ENCODE assay signal across 9 cellular contexts in genomic region chr6:13733178-13733851, GRCh38. TPM values are rescaled to one million over a fixed set of nuclear protein-coding genes. Genes with fewer than 3 reads are reported as not detected.
DNase-seq lines count a peak whose midpoint lies in the region; ATAC-seq and TF ChIP-seq lines count a peak whose summit lies in the region.
"Had no signal": no experiment of that assay in that cellular context is flagged by ENCODE, and none has a peak within 500 bp of the region (broad histone marks: within the 10 kb centered on the region; RNA-seq: fewer than 3 reads in every experiment).

No MANE protein-coding gene starts in this region.

- ATAC-seq in HG02798 (IDR thresholded peaks at IDR 0.05; ENCODE audit: poor library complexity, unreplicated experiment) (no peak), GM18868 (IDR thresholded peaks at IDR 0.05; ENCODE audit: unreplicated experiment) (no peak)

- H2AFZ ChIP-seq in hepatocyte = no peak overlapping the region

- H3K4me2 ChIP-seq in hepatocyte = peak overlapping the region; percentile 66

- H4K20me1 ChIP-seq in hepatocyte (ENCODE audit: insufficient read depth, poor library complexity, severe bottlenecking) = no peaks in the 10 kb centered on the region

- H3K27ac ChIP-seq in HEK293 (ENCODE audit: extremely low read depth, low read depth, low read length) = no peak overlapping the region
- peak overlapping the region; percentile 58 for H3K27ac ChIP-seq in VCaP
- H3K27ac ChIP-seq in hepatocyte = peak overlapping the region; percentile 7
- H3K27ac ChIP-seq in stomach smooth muscle (ENCODE audit: low read length) = no peak overlapping the region

- H3K4me1 ChIP-seq in HEK293 (ENCODE audit: control insufficient read depth, insufficient read depth, low read length) = 0 out of 2 replicates have a peak, but pooled peaks cover 3% of the 10 kb centered on the region
- no peaks in the 10 kb centered on the region for H3K4me1 ChIP-seq in hepatocyte (ENCODE audit: insufficient read depth)
- H3K4me1 ChIP-seq in stomach smooth muscle (ENCODE audit: control insufficient read depth, insufficient read depth, low read length) = peaks cover 11% of the 10 kb centered on the region
- H3K4me1 ChIP-seq: HAP-1 had no signal

- peak overlapping the region; percentile 29 to 61 for H3K9ac ChIP-seq in stomach smooth muscle (ENCODE audit: low read length in 2 of 2)

- no peaks in the 10 kb centered on the region for H3K27me3 ChIP-seq in hepatocyte
- no peaks in the 10 kb centered on the region for H3K27me3 ChIP-seq in stomach smooth muscle (ENCODE audit: control insufficient read depth in 1 of 2, insufficient read depth in 2 of 2, low read length in 2 of 2)

- TF ChIP-seq CTCF in HEK293 (tag by site-specific recombination; IDR thresholded peaks at IDR 0.05) (no peak), VCaP (conservative IDR thresholded peaks at IDR 0.05) (no peak), hepatocyte (IDR thresholded peaks at IDR 0.05; ENCODE audit: poor library complexity) (no peak)

- POLR2A ChIA-PET in HEK293 (lab: Yijun Ruan, JAX) = interaction anchor here (0.6 kb wide), 1 partner anchor 10 kb away, joined by 8 read pairs; no protein-coding TSS in a partner anchor

- H3K9me3 ChIP-seq in HEK293 (ENCODE audit: control insufficient read depth, insufficient read depth, low read depth, low read length) = no peaks in the 10 kb centered on the region
- H3K9me3 ChIP-seq in hepatocyte (ENCODE audit: low read depth) = no peaks in the 10 kb centered on the region
- no peaks in the 10 kb centered on the region for H3K9me3 ChIP-seq in stomach smooth muscle (ENCODE audit: control insufficient read depth in 2 of 2, low read length in 2 of 2)
- H3K9me3 ChIP-seq: HAP-1 had no signal

- H3K36me3 ChIP-seq in HEK293 (ENCODE audit: control insufficient read depth in 2 of 2, insufficient read depth in 1 of 2, low read length in 2 of 2) (no peaks in the 10 kb centered on the region), hepatocyte (replicated peaks; ENCODE audit: insufficient read depth, low read depth) (no peaks in the 10 kb centered on the region), stomach smooth muscle (ENCODE audit: control insufficient read depth in 2 of 2, insufficient read depth in 2 of 2, low read length in 2 of 2) (no peaks in the 10 kb centered on the region)
- H3K36me3 ChIP-seq: HAP-1 had no signal

- no peaks in the 10 kb centered on the region for H3K9me2 ChIP-seq in hepatocyte (replicated peaks; ENCODE audit: insufficient read depth)

- H3K4me3 ChIP-seq in HEK293 (ENCODE audit: low read depth, low read length) (no peak overlapping the region; the same call in 1 of the 2 replicates), hepatocyte (no peak overlapping the region), stomach smooth muscle (ENCODE audit: low read length in 2 of 2) (peak overlapping the region; percentile 67 to 69)
- H3K4me3 ChIP-seq: HAP-1 had no signal

- CTCF ChIA-PET in HEK293 (lab: Yijun Ruan, JAX) = interaction anchor here (0.6 kb wide), 2 partner anchors 42 to 123 kb away, joined by 3 to 4 read pairs; no protein-coding TSS in a partner anchor

- 26% methylated on average over 15 of the region's 15 CpGs for WGBS in hepatocyte (ENCODE audit: low lambda C conversion rate, missing lambda C conversion rate)

- peak; percentile 64 for DNase-seq in hepatocyte (ENCODE audit: low spot score)
- DNase-seq in activated CD4-positive, alpha-beta T cell treated with anti-CD3 and anti-CD28 coated beads, Interleukin-2, amount 50 U/mL, for 48 hours = no peak
- no peak for DNase-seq in activated naive CD4-positive, alpha-beta T cell treated with Interleukin-2 at 50 U/mL for 16 hours

- no peaks in the 10 kb centered on the region for H3K79me2 ChIP-seq in hepatocyte

TF ChIP-seq in HEK293, 187 proteins besides CTCF, POLR2A, EP300 and RAD21 (continues in another document):
- TF ChIP-seq ZNF747 (tag by site-specific recombination; IDR thresholded peaks at IDR 0.05) (no peak), ZNF692 (tag by site-specific recombination; IDR thresholded peaks at IDR 0.05) (peak; percentile 94), TCF7L2 (IDR thresholded peaks at IDR 0.05; ENCODE audit: borderline replicate concordance, low read depth, low read length) (no peak), ZNF549 (tag by site-specific recombination; IDR thresholded peaks at IDR 0.05) (no peak), OSR2 (tag by site-specific recombination; IDR thresholded peaks at IDR 0.05) (no peak), ZNF664 (tag by site-specific recombination; IDR thresholded peaks at IDR 0.05) (no peak), ZNF214 (tag by site-specific recombination; IDR thresholded peaks at IDR 0.05; ENCODE audit: borderline replicate concordance) (no peak), ZNF266 (tag by site-specific recombination; IDR thresholded peaks at IDR 0.05; ENCODE audit: low read depth) (no peak), ZNF184 (tag by site-specific recombination; IDR thresholded peaks at IDR 0.05) (no peak), ZBTB21 (tag by site-specific recombination; IDR thresholded peaks at IDR 0.05) (no peak), ZNF830 (tag by site-specific recombination; IDR thresholded peaks at IDR 0.05; ENCODE audit: low read depth) (no peak), ZNF571 (tag by site-specific recombination; IDR thresholded peaks at IDR 0.05) (no peak), ZNF529 (tag by site-specific recombination; IDR thresholded peaks at IDR 0.05; ENCODE audit: insufficient replicate concordance) (no peak), ZNF37A (tag by site-specific recombination; IDR thresholded peaks at IDR 0.05) (no peak), ZNF140 (tag by site-specific recombination; IDR thresholded peaks at IDR 0.05) (no peak), SP3 (tag by site-specific recombination; IDR thresholded peaks at IDR 0.05) (0 out of 2 replicates have a peak, but pooled peaks have one; percentile 20), FEZF1 (tag by site-specific recombination; IDR thresholded peaks at IDR 0.05) (no peak), ZNF792 (tag by site-specific recombination; IDR thresholded peaks at IDR 0.05) (peak; percentile 43; the same call in 1 of the 2 replicates), REPIN1 (tag by site-specific recombination; IDR thresholded peaks at IDR 0.05; ENCODE audit: low read depth) (no peak), ZSCAN30 (tag by site-specific recombination; IDR thresholded peaks at IDR 0.05) (peak; percentile 42; the same call in 1 of the 2 replicates), ZNF311 (tag by site-specific recombination; IDR thresholded peaks at IDR 0.05; ENCODE audit: borderline replicate concordance) (no peak), MZF1 (tag by site-specific recombination; IDR thresholded peaks at IDR 0.05; ENCODE audit: borderline replicate concordance) (no peak), ZBTB20 (tag by site-specific recombination; IDR thresholded peaks at IDR 0.05) (no peak), ZEB2 (tag by site-specific recombination; IDR thresholded peaks at IDR 0.05) (0 out of 2 replicates have a peak, but pooled peaks have one; percentile 12), ZNF398 (tag by site-specific recombination; IDR thresholded peaks at IDR 0.05) (peak; percentile 25; the same call in 1 of the 2 replicates), ZNF202 (tag by site-specific recombination; IDR thresholded peaks at IDR 0.05; ENCODE audit: borderline replicate concordance) (no peak)
- TF ChIP-seq, protein P1, sequence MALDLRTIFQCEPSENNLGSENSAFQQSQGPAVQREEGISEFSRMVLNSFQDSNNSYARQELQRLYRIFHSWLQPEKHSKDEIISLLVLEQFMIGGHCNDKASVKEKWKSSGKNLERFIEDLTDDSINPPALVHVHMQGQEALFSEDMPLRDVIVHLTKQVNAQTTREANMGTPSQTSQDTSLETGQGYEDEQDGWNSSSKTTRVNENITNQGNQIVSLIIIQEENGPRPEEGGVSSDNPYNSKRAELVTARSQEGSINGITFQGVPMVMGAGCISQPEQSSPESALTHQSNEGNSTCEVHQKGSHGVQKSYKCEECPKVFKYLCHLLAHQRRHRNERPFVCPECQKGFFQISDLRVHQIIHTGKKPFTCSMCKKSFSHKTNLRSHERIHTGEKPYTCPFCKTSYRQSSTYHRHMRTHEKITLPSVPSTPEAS (tag by site-specific recombination; IDR thresholded peaks at IDR 0.05) = peak; percentile 95
- TF ChIP-seq, protein P2, sequence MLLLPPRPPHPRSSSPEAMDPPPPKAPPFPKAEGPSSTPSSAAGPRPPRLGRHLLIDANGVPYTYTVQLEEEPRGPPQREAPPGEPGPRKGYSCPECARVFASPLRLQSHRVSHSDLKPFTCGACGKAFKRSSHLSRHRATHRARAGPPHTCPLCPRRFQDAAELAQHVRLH (tag by site-specific recombination; IDR thresholded peaks at IDR 0.05) = peak; percentile 39; the same call in 1 of the 2 replicates

RNA-seq across cellular contexts. Expression of gene RANBP9, which starts 21.7 kb away (rescaled TPM):
- total RNA-seq in hepatocyte = 28.6 and 36.1 TPM in 2 replicates
- 20.1 and 24.2 TPM in 2 replicates for polyA plus RNA-seq in hepatocyte

Comparison
In these comparisons a context has a peak if more than half of its experiments do, and no peak if none do; other contexts are left out.
1. H3K27ac ChIP-seq: peak in VCaP (single experiment) and hepatocyte (single experiment); none in HEK293 (single experiment) and stomach smooth muscle (single experiment).
2. H3K4me3 ChIP-seq: peak in stomach smooth muscle (2 of 2); none in HEK293 (single experiment) and hepatocyte (single experiment).